Comparison of ENCODE assay signal across 10 cellular contexts in the genomic region with DNA sequence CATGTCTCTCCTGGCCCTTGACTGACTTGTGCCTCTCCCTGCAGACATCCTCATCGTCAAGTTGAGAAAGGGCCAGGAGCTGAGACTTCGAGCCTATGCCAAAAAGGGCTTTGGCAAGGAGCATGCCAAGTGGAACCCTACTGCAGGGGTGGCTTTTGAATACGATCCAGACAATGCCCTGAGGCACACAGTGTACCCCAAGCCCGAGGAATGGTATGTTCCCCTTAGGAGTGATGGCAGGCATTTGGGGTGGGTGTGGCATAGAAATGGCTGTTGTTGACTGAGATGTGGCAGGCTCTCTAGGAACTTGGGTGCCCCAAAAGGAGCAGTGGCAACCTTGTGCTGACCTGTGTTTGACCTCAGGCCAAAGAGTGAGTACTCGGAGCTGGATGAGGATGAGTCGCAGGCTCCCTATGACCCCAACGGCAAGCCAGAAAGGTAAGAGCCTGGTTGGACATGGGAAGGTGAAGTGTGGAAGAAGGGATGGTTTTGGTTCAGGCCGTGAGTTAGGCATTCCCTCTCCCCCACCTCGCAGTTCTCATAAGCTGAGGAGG. TPM values are rescaled to one million over a fixed set of nuclear protein-coding genes. Genes with fewer than 3 reads are reported as not detected.
DNase-seq lines count a peak whose midpoint lies in the region; ATAC-seq, FAIRE-seq and TF ChIP-seq lines count a peak whose summit lies in the region.
"Had no signal": no experiment of that assay in that cellular context is flagged by ENCODE, and none has a peak within 500 bp of the region (broad histone marks: within the 10 kb centered on the region; RNA-seq: fewer than 3 reads in every experiment).

No MANE protein-coding gene starts in this region.

- BruUV-seq in HepG2 (replicated peaks; lab: Mats Ljungman, UMichigan) = no TSS peak

- DNase-seq in cardiac septum (ENCODE audit: low spot score) = peak; percentile 51
- DNase-seq in Right ventricle myocardium superior = no peak
- DNase-seq in HepG2 (ENCODE audit: low spot score) = no peak
- peak; percentile 29 for DNase-seq in ureter (ENCODE audit: low spot score)
- DNase-seq: NCI-H1092, NCI-H82 had no signal

- no peak for TF ChIP-seq RAD21 in HepG2 (CRISPR knock-in tag; IDR thresholded peaks at IDR 0.05)

- ATAC-seq in Right ventricle myocardium superior (ENCODE audit: poor library complexity) (no peak), HepG2 (no peak), GM21576 (IDR thresholded peaks at IDR 0.05; ENCODE audit: unreplicated experiment) (no peak), HG03097 (IDR thresholded peaks at IDR 0.05; ENCODE audit: low FRiP score, unreplicated experiment) (no peak)

- no peak for FAIRE-seq in HepG2 (lab: Jason Lieb, UNC)

- no peaks in the 10 kb centered on the region for H3K27me3 ChIP-seq in HepG2 (ENCODE audit: control insufficient read depth in 1 of 2, insufficient read depth in 2 of 2, low read length in 2 of 2)

- POLR2A ChIA-PET in HepG2 (lab: Yijun Ruan, JAX) = interaction anchor here (2.2 to 5.6 kb wide), 5 partner anchors 12 to 43 kb away, joined by 5 to 147 read pairs (median 31); a partner anchor contains a TSS

- intact Hi-C loops in cardiac septum (cut with DNase I) = no loop called here
- intact Hi-C loops in Right ventricle myocardium superior (cut with DNase I) = no loop called here
- intact Hi-C loops in HepG2 (cut with micrococcal nuclease; ENCODE audit: unreplicated experiment) = no loop called here

- H3K27ac ChIP-seq in HepG2 (ENCODE audit: extremely low read length, insufficient read depth, low read length) = peak overlapping the region; percentile 82
- H3K27ac ChIP-seq: prostate gland, VCaP had no signal

- H3K4me2 ChIP-seq in HepG2 (ENCODE audit: low read depth, low read length) = no peak overlapping the region

- peaks cover 61% of the 10 kb centered on the region for H3K4me1 ChIP-seq in HepG2 (ENCODE audit: insufficient read depth, low read length)
- H3K4me1 ChIP-seq: prostate gland had no signal

- H3K79me2 ChIP-seq in HepG2 (ENCODE audit: insufficient read depth, low read length) = peaks cover 12% of the 10 kb centered on the region

- no peaks in the 10 kb centered on the region for H3K9me3 ChIP-seq in HepG2 (ENCODE audit: low read length)
- H3K9me3 ChIP-seq: prostate gland had no signal

- no peak overlapping the region for H3K4me3 ChIP-seq in HepG2 (replicated peaks in 1 of 3; ENCODE audit: insufficient read depth in 1 of 3, low read depth in 2 of 3, low read length in 3 of 3)
- H3K4me3 ChIP-seq: prostate gland had no signal

- no peaks in the 10 kb centered on the region for H4K20me1 ChIP-seq in HepG2 (ENCODE audit: insufficient read depth, low read length)

- H3K36me3 ChIP-seq in HepG2 (replicated peaks in 1 of 2; ENCODE audit: control insufficient read depth in 1 of 2, insufficient read depth in 2 of 2, low read length in 2 of 2) = peaks cover 46 to 83% of the 10 kb centered on the region in 2 experiments

- 93% methylated on average over 9 of the region's 9 CpGs for WGBS in HepG2 (ENCODE audit: low lambda C conversion rate)

- TF ChIP-seq EP300 in HepG2 (IDR thresholded peaks at IDR 0.05; ENCODE audit: low read depth in 2 of 2, low read length in 2 of 2) (no peak), HepG2 (CRISPR knock-in tag; IDR thresholded peaks at IDR 0.05; ENCODE audit: borderline replicate concordance) (no peak)

- in situ Hi-C loops in HepG2 (cut with HindIII; ENCODE audit: extremely low pct_ligation_motif_present, low pct_unique_long_range_greater_than_20kb) = no loop called here

- CTCF ChIA-PET in HepG2 (lab: Yijun Ruan, JAX; ENCODE audit: low intra/inter-chr PET ratio, low total read pairs) = no interaction called here

- no peak overlapping the region for H3K9ac ChIP-seq in HepG2 (ENCODE audit: insufficient read depth, low read depth, low read length)

- no peak overlapping the region for H2AFZ ChIP-seq in HepG2 (ENCODE audit: low read length)

- TF ChIP-seq POLR2A in HepG2 (IDR thresholded peaks at IDR 0.05; ENCODE audit: insufficient read depth in 1 of 2, low read depth in 2 of 2, low read length in 2 of 2) = no peak

- TF ChIP-seq CTCF in HepG2 (CRISPR knock-in tag; IDR thresholded peaks at IDR 0.05) = no peak

RNA-seq across cellular contexts. Expression of a gene that starts 7.5 kb away (rescaled TPM):
- total RNA-seq in cardiac septum (46.9 TPM), Right ventricle myocardium superior (37.9 TPM), HepG2 (2016; rRNA removed; fragmentation: Illumina TruSeq; extraction: Trizol) (104 and 146 TPM in 2 replicates), ureter (57.3 TPM)
- 18.6 and 24.2 TPM in 2 replicates for total RNA-seq in HepG2 (2016; cell fraction: cytosol; rRNA removed; fragmentation: Illumina TruSeq; extraction: Trizol; ENCODE audit: low read depth)
- total RNA-seq in HepG2 (2016; cell fraction: insoluble cytoplasmic fraction; rRNA removed; fragmentation: Illumina TruSeq; extraction: Trizol) = 103 and 154 TPM in 2 replicates
- 49.1 and 55.4 TPM in 2 replicates for total RNA-seq in HepG2 (2016; cell fraction: membrane; rRNA removed; fragmentation: Illumina TruSeq; extraction: Trizol)
- total RNA-seq in HepG2 (2016; cell fraction: nucleus; rRNA removed; fragmentation: Illumina TruSeq; extraction: Trizol) = 54.3 and 64.6 TPM in 2 replicates
- polyA plus RNA-seq in HepG2 (2011; rRNA removed) = 199 and 216 TPM in 2 replicates
- 226 and 249 TPM in 2 replicates for polyA plus RNA-seq in HepG2 (2011; cell fraction: cytosol; rRNA removed)
- 143 and 144 TPM in 2 replicates for polyA plus RNA-seq in HepG2 (2011; cell fraction: nucleus; rRNA removed)
- 72.5 and 84.4 TPM in 2 replicates for polyA plus RNA-seq in HepG2 (2012)
- polyA plus RNA-seq in HepG2 (2016; cell fraction: cytosol; fragmentation: Illumina TruSeq; extraction: Trizol; ENCODE audit: low read depth) = 18.7 and 20.9 TPM in 2 replicates
- 169 and 175 TPM in 2 replicates for polyA plus RNA-seq in HepG2 (2016; cell fraction: insoluble cytoplasmic fraction; fragmentation: Illumina TruSeq; extraction: Trizol; ENCODE audit: low read depth)
- polyA plus RNA-seq in HepG2 (2016; cell fraction: membrane; fragmentation: Illumina TruSeq; extraction: Trizol; ENCODE audit: low read depth) = 41.6 and 42.2 TPM in 2 replicates
- polyA plus RNA-seq in HepG2 (2016; cell fraction: nucleus; fragmentation: Illumina TruSeq; extraction: Trizol; ENCODE audit: insufficient read depth, low read depth) = 94.8 and 102 TPM in 2 replicates
- polyA minus RNA-seq in HepG2 (2011; rRNA and poly(A)+ RNA removed; ENCODE audit: low replicate concordance) = 302 and 354 TPM in 2 replicates
- 134 and 135 TPM in 2 replicates for polyA minus RNA-seq in HepG2 (2011; cell fraction: cytosol; rRNA and poly(A)+ RNA removed)
- 124 and 139 TPM in 2 replicates for polyA minus RNA-seq in HepG2 (2011; cell fraction: nucleus; rRNA and poly(A)+ RNA removed)

RNA-seq across cellular contexts. Expression of a gene that starts 16.3 kb away (rescaled TPM):
- total RNA-seq in cardiac septum (11.5 TPM), Right ventricle myocardium superior (7.5 TPM), HepG2 (2016; rRNA removed; fragmentation: Illumina TruSeq; extraction: Trizol) (52.7 and 55.5 TPM in 2 replicates), ureter (12.5 TPM)
- total RNA-seq in HepG2 (2016; cell fraction: cytosol; rRNA removed; fragmentation: Illumina TruSeq; extraction: Trizol; ENCODE audit: low read depth) = 23.8 and 26.8 TPM in 2 replicates
- total RNA-seq in HepG2 (2016; cell fraction: insoluble cytoplasmic fraction; rRNA removed; fragmentation: Illumina TruSeq; extraction: Trizol) = 51.4 and 51.5 TPM in 2 replicates
- 58.5 and 70.1 TPM in 2 replicates for total RNA-seq in HepG2 (2016; cell fraction: membrane; rRNA removed; fragmentation: Illumina TruSeq; extraction: Trizol)
- 32.8 and 34.6 TPM in 2 replicates for total RNA-seq in HepG2 (2016; cell fraction: nucleus; rRNA removed; fragmentation: Illumina TruSeq; extraction: Trizol)
- 70.0 and 92.5 TPM in 2 replicates for polyA plus RNA-seq in HepG2 (2011; rRNA removed)
- polyA plus RNA-seq in HepG2 (2011; cell fraction: cytosol; rRNA removed) = 59.9 and 66.8 TPM in 2 replicates
- 136 and 138 TPM in 2 replicates for polyA plus RNA-seq in HepG2 (2011; cell fraction: nucleus; rRNA removed)
- 41.9 and 45.8 TPM in 2 replicates for polyA plus RNA-seq in HepG2 (2012)
- polyA plus RNA-seq in HepG2 (2016; cell fraction: cytosol; fragmentation: Illumina TruSeq; extraction: Trizol; ENCODE audit: low read depth) = 31.1 and 35.0 TPM in 2 replicates
- polyA plus RNA-seq in HepG2 (2016; cell fraction: insoluble cytoplasmic fraction; fragmentation: Illumina TruSeq; extraction: Trizol; ENCODE audit: low read depth) = 59.2 and 63.5 TPM in 2 replicates
- 57.7 and 60.6 TPM in 2 replicates for polyA plus RNA-seq in HepG2 (2016; cell fraction: membrane; fragmentation: Illumina TruSeq; extraction: Trizol; ENCODE audit: low read depth)
- 72.2 and 73.9 TPM in 2 replicates for polyA plus RNA-seq in HepG2 (2016; cell fraction: nucleus; fragmentation: Illumina TruSeq; extraction: Trizol; ENCODE audit: insufficient read depth, low read depth)
- 45.3 and 104 TPM in 2 replicates for polyA minus RNA-seq in HepG2 (2011; rRNA and poly(A)+ RNA removed; ENCODE audit: low replicate concordance)
- 28.8 and 30.7 TPM in 2 replicates for polyA minus RNA-seq in HepG2 (2011; cell fraction: cytosol; rRNA and poly(A)+ RNA removed)
- polyA minus RNA-seq in HepG2 (2011; cell fraction: nucleus; rRNA and poly(A)+ RNA removed) = 20.1 and 26.6 TPM in 2 replicates

RNA-seq across cellular contexts. Expression of a gene that starts 22.7 kb away (rescaled TPM):
- total RNA-seq in cardiac septum (156 TPM), Right ventricle myocardium superior (225 TPM), HepG2 (2016; rRNA removed; fragmentation: Illumina TruSeq; extraction: Trizol) (57.5 and 62.0 TPM in 2 replicates), ureter (66.6 TPM)
- 12.2 and 13.5 TPM in 2 replicates for total RNA-seq in HepG2 (2016; cell fraction: cytosol; rRNA removed; fragmentation: Illumina TruSeq; extraction: Trizol; ENCODE audit: low read depth)
- 57.7 and 61.8 TPM in 2 replicates for total RNA-seq in HepG2 (2016; cell fraction: insoluble cytoplasmic fraction; rRNA removed; fragmentation: Illumina TruSeq; extraction: Trizol)
- total RNA-seq in HepG2 (2016; cell fraction: membrane; rRNA removed; fragmentation: Illumina TruSeq; extraction: Trizol) = 29.6 and 29.7 TPM in 2 replicates
- total RNA-seq in HepG2 (2016; cell fraction: nucleus; rRNA removed; fragmentation: Illumina TruSeq; extraction: Trizol) = 48.3 and 49.8 TPM in 2 replicates
- polyA plus RNA-seq in HepG2 (2011; rRNA removed) = 104 and 108 TPM in 2 replicates
- 77.6 and 88.3 TPM in 2 replicates for polyA plus RNA-seq in HepG2 (2011; cell fraction: cytosol; rRNA removed)
- polyA plus RNA-seq in HepG2 (2011; cell fraction: nucleus; rRNA removed) = 174 and 196 TPM in 2 replicates
- polyA plus RNA-seq in HepG2 (2012) = 35.1 and 40.7 TPM in 2 replicates
- 7.1 and 7.4 TPM in 2 replicates for polyA plus RNA-seq in HepG2 (2016; cell fraction: cytosol; fragmentation: Illumina TruSeq; extraction: Trizol; ENCODE audit: low read depth)
- polyA plus RNA-seq in HepG2 (2016; cell fraction: insoluble cytoplasmic fraction; fragmentation: Illumina TruSeq; extraction: Trizol; ENCODE audit: low read depth) = 56.0 and 60.7 TPM in 2 replicates
- polyA plus RNA-seq in HepG2 (2016; cell fraction: membrane; fragmentation: Illumina TruSeq; extraction: Trizol; ENCODE audit: low read depth) = 17.9 and 18.7 TPM in 2 replicates
- polyA plus RNA-seq in HepG2 (2016; cell fraction: nucleus; fragmentation: Illumina TruSeq; extraction: Trizol; ENCODE audit: insufficient read depth, low read depth) = 89.6 and 91.0 TPM in 2 replicates
- polyA minus RNA-seq in HepG2 (2011; rRNA and poly(A)+ RNA removed; ENCODE audit: low replicate concordance) = 78.3 and 147 TPM in 2 replicates
- 25.2 and 27.3 TPM in 2 replicates for polyA minus RNA-seq in HepG2 (2011; cell fraction: cytosol; rRNA and poly(A)+ RNA removed)
- 48.0 and 60.5 TPM in 2 replicates for polyA minus RNA-seq in HepG2 (2011; cell fraction: nucleus; rRNA and poly(A)+ RNA removed)

RNA-seq across cellular contexts. Expression of a gene that starts 22.8 kb away (rescaled TPM):
- total RNA-seq in cardiac septum (60.1 TPM), Right ventricle myocardium superior (41.8 TPM), HepG2 (2016; rRNA removed; fragmentation: Illumina TruSeq; extraction: Trizol) (89.7 and 113 TPM in 2 replicates), ureter (53.2 TPM)
- 19.4 and 23.1 TPM in 2 replicates for total RNA-seq in HepG2 (2016; cell fraction: cytosol; rRNA removed; fragmentation: Illumina TruSeq; extraction: Trizol; ENCODE audit: low read depth)
- total RNA-seq in HepG2 (2016; cell fraction: insoluble cytoplasmic fraction; rRNA removed; fragmentation: Illumina TruSeq; extraction: Trizol) = 88.9 and 116 TPM in 2 replicates
- total RNA-seq in HepG2 (2016; cell fraction: membrane; rRNA removed; fragmentation: Illumina TruSeq; extraction: Trizol) = 31.7 and 33.1 TPM in 2 replicates
- total RNA-seq in HepG2 (2016; cell fraction: nucleus; rRNA removed; fragmentation: Illumina TruSeq; extraction: Trizol) = 39.3 and 39.9 TPM in 2 replicates
- 62.4 and 69.3 TPM in 2 replicates for polyA plus RNA-seq in HepG2 (2011; rRNA removed)
- polyA plus RNA-seq in HepG2 (2011; cell fraction: cytosol; rRNA removed) = 56.5 and 68.4 TPM in 2 replicates
- 23.6 and 32.7 TPM in 2 replicates for polyA plus RNA-seq in HepG2 (2011; cell fraction: nucleus; rRNA removed)
- polyA plus RNA-seq in HepG2 (2012) = 47.4 and 50.8 TPM in 2 replicates
- 10.3 and 11.8 TPM in 2 replicates for polyA plus RNA-seq in HepG2 (2016; cell fraction: cytosol; fragmentation: Illumina TruSeq; extraction: Trizol; ENCODE audit: low read depth)
- polyA plus RNA-seq in HepG2 (2016; cell fraction: insoluble cytoplasmic fraction; fragmentation: Illumina TruSeq; extraction: Trizol; ENCODE audit: low read depth) = 109 and 116 TPM in 2 replicates
- polyA plus RNA-seq in HepG2 (2016; cell fraction: membrane; fragmentation: Illumina TruSeq; extraction: Trizol; ENCODE audit: low read depth) = 17.0 and 17.1 TPM in 2 replicates
- 67.4 and 77.6 TPM in 2 replicates for polyA plus RNA-seq in HepG2 (2016; cell fraction: nucleus; fragmentation: Illumina TruSeq; extraction: Trizol; ENCODE audit: insufficient read depth, low read depth)
- polyA minus RNA-seq in HepG2 (2011; rRNA and poly(A)+ RNA removed; ENCODE audit: low replicate concordance) = 47.0 and 64.1 TPM in 2 replicates
- 25.8 and 25.9 TPM in 2 replicates for polyA minus RNA-seq in HepG2 (2011; cell fraction: cytosol; rRNA and poly(A)+ RNA removed)
- polyA minus RNA-seq in HepG2 (2011; cell fraction: nucleus; rRNA and poly(A)+ RNA removed) = 23.2 and 35.6 TPM in 2 replicates

Comparison
In these comparisons a context has a peak if more than half of its experiments do, and no peak if none do; other contexts are left out.
1. DNase-seq: peak in cardiac septum (single experiment) and ureter (single experiment); none in Right ventricle myocardium superior (single experiment) and HepG2 (single experiment).